39 cellular contexts compared by ENCODE assay signal in genomic region chr4:73299548-73300280, GRCh38.
"Had no signal": no experiment of that assay in that cellular context is flagged by ENCODE, and none has a peak within 500 bp of the region (broad histone marks: within the 10 kb centered on the region; RNA-seq: fewer than 3 reads in every experiment).

No MANE protein-coding gene starts in this region.

- H3K27ac Mint-ChIP-seq: activated B cell treated with CpG ODN at 0.5 μM for 24 hours; activated CD4-positive, alpha-beta memory T cell treated with anti-CD3 and anti-CD28 coated beads for 36 hours; activated CD4-positive, alpha-beta T cell treated with anti-CD3 and anti-CD28 coated beads, Interleukin-2, amount 10 ng/mL, durations not matched to agents 24 days and 14 days; activated CD8-positive, alpha-beta T cell treated with anti-CD3 and anti-CD28 coated beads for 36 hours; activated naive CD4-positive, alpha-beta T cell treated with anti-CD3 and anti-CD28 coated beads for 36 hours; activated naive CD4-positive, alpha-beta T cell treated with anti-CD3 and anti-CD28 coated beads, Interleukin-2, amount 50 U/mL, for 72 hours; activated naive CD8-positive, alpha-beta T cell treated with anti-CD3 and anti-CD28 coated beads for 36 hours; activated T-cell treated with anti-CD3 and anti-CD28 coated beads, Interleukin-2, amount 50 U/mL, for 72 hours; activated T-helper 1 cell treated with anti-CD3 and anti-CD28 coated beads, Interleukin-12 subunit alpha, Interleukin-12 subunit beta, Interleukin-2, Interleukin-4 antibody, amounts not matched to agents 30 ng/mL and 10 ng/mL and 1 ng/mL, durations not matched to agents 14 hours and 24 hours and 36 hours; activated T-helper 17 cell treated with anti-CD3 and anti-CD28 coated beads, Interleukin-2, amount 50 U/mL, for 72 hours; T-helper 1 cell treated with Interleukin-12 subunit alpha and Interleukin-12 subunit beta and Interleukin-4 antibody, amounts not matched to agents 30 μg/mL and 1 μg/mL, for 36 hours; T-helper 2 cell treated with Interferon-gamma antibody and Interleukin-4, amounts not matched to agents 5 μg/mL and 100 μg/mL, for 36 hours had no signal

- H3K27ac ChIP-seq: adrenal gland, body of pancreas, brain microvascular endothelial cell, breast epithelium, cardiac muscle cell, VCaP had no signal

- H3K36me3 ChIP-seq: adrenal gland, brain microvascular endothelial cell, breast epithelium, cardiac muscle cell had no signal

- DNase-seq: activated B cell treated with CpG ODN at 0.5 μM for 24 hours; activated CD4-positive, alpha-beta memory T cell treated with anti-CD3 and anti-CD28 coated beads for 36 hours; activated CD4-positive, alpha-beta T cell treated with anti-CD3 and anti-CD28 coated beads for 4 hours; activated CD4-positive, alpha-beta T cell treated with anti-CD3 and anti-CD28 coated beads, Interleukin-2, amount 10 ng/mL, durations not matched to agents 24 days and 14 days; activated CD4-positive, alpha-beta T cell treated with anti-CD3 and anti-CD28 coated beads, Interleukin-2, amount 50 U/mL, for 1 hour; activated CD4-positive, alpha-beta T cell treated with anti-CD3 and anti-CD28 coated beads, Interleukin-2, amount 50 U/mL, for 4 hours; activated CD4-positive, CD25-positive, alpha-beta regulatory T cell treated with anti-CD3 and anti-CD28 coated beads, Interleukin-2, amount 50 U/mL, for 72 hours; activated CD8-positive, alpha-beta memory T cell treated with anti-CD3 and anti-CD28 coated beads, Interleukin-2, amount 50 U/mL, for 4 hours; activated CD8-positive, alpha-beta T cell treated with anti-CD3 and anti-CD28 coated beads for 36 hours; activated effector memory CD4-positive, alpha-beta T cell treated with anti-CD3 and anti-CD28 coated beads, Interleukin-2, amount 50 U/mL, for 16 hours; activated gamma-delta T cell treated with Interleukin-2 at 50 U/mL for 16 hours; activated naive CD4-positive, alpha-beta T cell; activated naive CD4-positive, alpha-beta T cell treated with anti-CD3 and anti-CD28 coated beads for 36 hours; activated naive CD4-positive, alpha-beta T cell treated with anti-CD3 and anti-CD28 coated beads, Interleukin-2, amount 50 U/mL, for 16 hours; activated naive CD8-positive, alpha-beta T cell treated with anti-CD3 and anti-CD28 coated beads for 36 hours; activated T-cell treated with anti-CD3 and anti-CD28 coated beads for 4 hours; activated T-cell treated with anti-CD3 and anti-CD28 coated beads, Interleukin-2, amount 50 U/mL, for 1 hour; activated T-cell treated with anti-CD3 and anti-CD28 coated beads, Interleukin-2, amount 50 U/mL, for 4 hours; activated T-cell treated with anti-CD3 and anti-CD28 coated beads, Interleukin-2, amount 50 U/mL, for 72 hours; adrenal gland; amniotic stem cell; body of pancreas; brain microvascular endothelial cell; caudate nucleus; cerebellar nuclear complex; T-helper 1 cell; T-helper 2 cell; T-helper 9 cell had no signal

- H3K4me1 Mint-ChIP-seq: activated B cell treated with CpG ODN at 0.5 μM for 24 hours; activated CD4-positive, alpha-beta T cell treated with anti-CD3 and anti-CD28 coated beads, Interleukin-2, amount 10 ng/mL, durations not matched to agents 24 days and 14 days; activated naive CD8-positive, alpha-beta T cell treated with anti-CD3 and anti-CD28 coated beads for 36 hours; activated T-helper 17 cell treated with anti-CD3 and anti-CD28 coated beads, Interleukin-2, amount 50 U/mL, for 72 hours; central memory CD8-positive, alpha-beta T cell had no signal

- H3K9me3 ChIP-seq: adrenal gland, body of pancreas had no signal

- H3K27me3 ChIP-seq: adrenal gland, body of pancreas, brain microvascular endothelial cell, breast epithelium, cardiac muscle cell had no signal

- FAIRE-seq: astrocyte, TTC549 had no signal

- H3K4me3 ChIP-seq: adrenal gland, body of pancreas, breast epithelium, cardiac muscle cell had no signal

- H3K27me3 Mint-ChIP-seq: activated B cell treated with CpG ODN at 0.5 μM for 24 hours; activated CD4-positive, alpha-beta memory T cell treated with anti-CD3 and anti-CD28 coated beads for 36 hours; activated CD4-positive, alpha-beta T cell treated with anti-CD3 and anti-CD28 coated beads, Interleukin-2, amount 10 ng/mL, durations not matched to agents 24 days and 14 days; activated CD8-positive, alpha-beta T cell treated with anti-CD3 and anti-CD28 coated beads for 36 hours; activated naive CD8-positive, alpha-beta T cell treated with anti-CD3 and anti-CD28 coated beads for 36 hours; activated T-helper 17 cell treated with anti-CD3 and anti-CD28 coated beads, Interleukin-2, amount 50 U/mL, for 72 hours; central memory CD8-positive, alpha-beta T cell had no signal

- H3K4me3 Mint-ChIP-seq: activated B cell treated with CpG ODN at 0.5 μM for 24 hours; activated CD4-positive, alpha-beta memory T cell treated with anti-CD3 and anti-CD28 coated beads for 36 hours; activated CD4-positive, alpha-beta T cell treated with anti-CD3 and anti-CD28 coated beads, Interleukin-2, amount 10 ng/mL, durations not matched to agents 24 days and 14 days; activated CD8-positive, alpha-beta T cell treated with anti-CD3 and anti-CD28 coated beads for 36 hours; activated naive CD4-positive, alpha-beta T cell treated with anti-CD3 and anti-CD28 coated beads for 36 hours; activated naive CD8-positive, alpha-beta T cell treated with anti-CD3 and anti-CD28 coated beads for 36 hours; activated T-cell treated with anti-CD3 and anti-CD28 coated beads, Interleukin-2, amount 50 U/mL, for 4 hours; activated T-cell treated with anti-CD3 and anti-CD28 coated beads, Interleukin-2, amount 50 U/mL, for 72 hours; activated T-helper 1 cell treated with anti-CD3 and anti-CD28 coated beads, Interleukin-12 subunit alpha, Interleukin-12 subunit beta, Interleukin-2, Interleukin-4 antibody, amounts not matched to agents 30 ng/mL and 10 ng/mL and 1 ng/mL, durations not matched to agents 14 hours and 24 hours and 36 hours; activated T-helper 17 cell treated with anti-CD3 and anti-CD28 coated beads, Interleukin-2, amount 50 U/mL, for 72 hours; central memory CD8-positive, alpha-beta T cell; T-helper 1 cell treated with Interleukin-12 subunit alpha and Interleukin-12 subunit beta and Interleukin-4 antibody, amounts not matched to agents 30 μg/mL and 1 μg/mL, for 36 hours; T-helper 2 cell treated with Interferon-gamma antibody and Interleukin-4, amounts not matched to agents 5 μg/mL and 100 μg/mL, for 36 hours had no signal

- ATAC-seq: activated CD8-positive, alpha-beta T cell treated with anti-CD3 and anti-CD28 coated beads for 36 hours; activated naive CD4-positive, alpha-beta T cell treated with anti-CD3 and anti-CD28 coated beads, Interleukin-2, amount 50 U/mL, for 72 hours; activated T-cell treated with anti-CD3 and anti-CD28 coated beads, Interleukin-2, amount 50 U/mL, for 4 hours; activated T-cell treated with anti-CD3 and anti-CD28 coated beads, Interleukin-2, amount 50 U/mL, for 72 hours; activated T-helper 17 cell treated with anti-CD3 and anti-CD28 coated beads, Interleukin-2, amount 50 U/mL, for 72 hours; body of pancreas had no signal

- H3K4me1 ChIP-seq: adrenal gland, body of pancreas, breast epithelium had no signal
